In the genomic region with DNA sequence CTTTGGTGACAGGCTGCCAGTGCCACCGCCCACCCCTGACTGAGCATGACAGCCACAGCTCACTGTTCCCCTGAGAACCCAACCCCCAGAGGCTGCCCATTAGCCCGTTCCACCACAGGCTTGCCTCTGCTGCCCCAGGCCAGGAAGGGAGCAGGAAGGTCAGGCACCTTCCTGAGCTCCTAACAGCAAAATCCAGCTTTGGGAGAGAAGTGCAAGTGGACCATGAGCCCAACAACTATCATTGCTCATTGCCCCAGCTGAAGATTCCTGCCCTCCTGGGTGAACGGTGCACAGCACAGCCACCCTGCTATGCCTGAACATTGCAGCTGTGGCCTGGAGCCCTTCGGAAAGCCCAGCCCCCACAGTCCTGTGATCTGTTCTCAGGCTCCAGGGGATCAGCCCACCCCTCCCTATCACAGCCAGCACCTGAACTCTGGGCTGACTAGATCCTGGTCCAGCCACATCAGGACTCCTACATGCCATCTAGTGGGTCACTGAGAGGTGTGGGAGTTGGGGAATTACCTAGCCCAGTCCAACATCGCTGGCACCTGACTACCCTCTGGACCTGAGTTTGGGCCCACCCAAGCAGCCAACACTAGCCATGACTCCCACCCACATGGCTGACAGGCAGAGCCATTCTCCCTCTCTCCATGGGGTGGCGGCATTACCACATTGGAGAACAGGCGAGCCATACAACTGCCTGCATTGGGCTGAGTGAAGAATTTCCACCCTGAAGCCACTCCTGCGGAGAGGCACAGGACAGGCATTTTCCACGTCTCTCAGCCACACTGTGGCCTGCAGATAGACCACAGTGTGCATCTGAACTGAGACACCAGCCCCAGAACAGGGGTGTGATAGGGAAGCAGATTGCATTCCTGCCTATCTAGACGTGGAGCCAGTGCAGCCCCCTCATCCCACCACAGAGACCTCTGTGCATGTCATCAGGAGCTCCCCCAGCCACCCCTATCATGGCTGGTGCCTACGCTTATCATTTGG, we compare ENCODE assay signal across 1 cellular context.
TF ChIP-seq lines count a peak whose summit lies in the region.

No MANE protein-coding gene starts in this region.

TF ChIP-seq in HepG2, 621 proteins besides CTCF, POLR2A, EP300 and RAD21 (continued from another document and continues in another):
- no peak for TF ChIP-seq NR2F1 (CRISPR knock-in tag; IDR thresholded peaks at IDR 0.05)
- TF ChIP-seq ZBTB8A (CRISPR knock-in tag; IDR thresholded peaks at IDR 0.05; ENCODE audit: borderline replicate concordance, low read depth), result no peak
- TF ChIP-seq MTA3 (CRISPR knock-in tag; IDR thresholded peaks at IDR 0.05), result no peak
- no peak for TF ChIP-seq NFE2 (CRISPR knock-in tag; IDR thresholded peaks at IDR 0.05)
- no peak for TF ChIP-seq MAX (IDR thresholded peaks at IDR 0.05)
- 0 out of 2 replicates have a peak, but pooled peaks have one; percentile 38 for TF ChIP-seq ZBTB34 (CRISPR knock-in tag; IDR thresholded peaks at IDR 0.05)
- 0 out of 2 replicates have a peak, but pooled peaks have one; percentile 9 for TF ChIP-seq ZNF124 (CRISPR knock-in tag; IDR thresholded peaks at IDR 0.05)
- TF ChIP-seq JUNB (CRISPR knock-in tag; IDR thresholded peaks at IDR 0.05; ENCODE audit: borderline replicate concordance), result no peak
- no peak for TF ChIP-seq CREM (IDR thresholded peaks at IDR 0.05)
- TF ChIP-seq CREM (CRISPR knock-in tag; IDR thresholded peaks at IDR 0.05), result 0 out of 2 replicates have a peak, but pooled peaks have one; percentile 13
- TF ChIP-seq SUZ12 (IDR thresholded peaks at IDR 0.05; ENCODE audit: low read depth, low read length), result no peak
- peak; percentile 69; the same call in 1 of the 2 replicates for TF ChIP-seq IRF9 (CRISPR knock-in tag; IDR thresholded peaks at IDR 0.05; ENCODE audit: borderline replicate concordance)
- TF ChIP-seq HIC2 (CRISPR knock-in tag; IDR thresholded peaks at IDR 0.05; ENCODE audit: low read depth), result no peak
- TF ChIP-seq RARA (CRISPR knock-in tag; IDR thresholded peaks at IDR 0.05), result no peak
- TF ChIP-seq PHB2 (IDR thresholded peaks at IDR 0.05; ENCODE audit: partially characterized antibody), result no peak
- TF ChIP-seq, protein P1, sequence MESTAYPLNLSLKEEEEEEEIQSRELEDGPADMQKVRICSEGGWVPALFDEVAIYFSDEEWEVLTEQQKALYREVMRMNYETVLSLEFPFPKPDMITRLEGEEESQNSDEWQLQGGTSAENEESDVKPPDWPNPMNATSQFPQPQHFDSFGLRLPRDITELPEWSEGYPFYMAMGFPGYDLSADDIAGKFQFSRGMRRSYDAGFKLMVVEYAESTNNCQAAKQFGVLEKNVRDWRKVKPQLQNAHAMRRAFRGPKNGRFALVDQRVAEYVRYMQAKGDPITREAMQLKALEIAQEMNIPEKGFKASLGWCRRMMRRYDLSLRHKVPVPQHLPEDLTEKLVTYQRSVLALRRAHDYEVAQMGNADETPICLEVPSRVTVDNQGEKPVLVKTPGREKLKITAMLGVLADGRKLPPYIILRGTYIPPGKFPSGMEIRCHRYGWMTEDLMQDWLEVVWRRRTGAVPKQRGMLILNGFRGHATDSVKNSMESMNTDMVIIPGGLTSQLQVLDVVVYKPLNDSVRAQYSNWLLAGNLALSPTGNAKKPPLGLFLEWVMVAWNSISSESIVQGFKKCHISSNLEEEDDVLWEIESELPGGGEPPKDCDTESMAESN (CRISPR knock-in tag; conservative IDR thresholded peaks at IDR 0.05), result no peak
- no peak for TF ChIP-seq PBX3 (CRISPR knock-in tag; IDR thresholded peaks at IDR 0.05; ENCODE audit: borderline replicate concordance)
- TF ChIP-seq ZNF816 (CRISPR knock-in tag; IDR thresholded peaks at IDR 0.05; ENCODE audit: borderline replicate concordance), result no peak
- TF ChIP-seq ZNF12 (CRISPR knock-in tag; IDR thresholded peaks at IDR 0.05), result no peak
- TF ChIP-seq CCAR2 (optimal IDR thresholded peaks at IDR 0.05; ENCODE audit: low read depth, low read length), result no peak
- TF ChIP-seq ZNF556 (CRISPR knock-in tag; IDR thresholded peaks at IDR 0.05; ENCODE audit: borderline replicate concordance), result no peak
- TF ChIP-seq PHF8 (CRISPR knock-in tag; IDR thresholded peaks at IDR 0.05), result no peak
- no peak for TF ChIP-seq ZNF34 (CRISPR knock-in tag; IDR thresholded peaks at IDR 0.05; ENCODE audit: borderline replicate concordance)
- peak; percentile 19; the same call in 1 of the 2 replicates for TF ChIP-seq MEIS2 (CRISPR knock-in tag; IDR thresholded peaks at IDR 0.05)
- TF ChIP-seq CAMTA2 (CRISPR knock-in tag; IDR thresholded peaks at IDR 0.05; ENCODE audit: borderline replicate concordance), result no peak
- TF ChIP-seq ZNF83 (CRISPR knock-in tag; IDR thresholded peaks at IDR 0.05; ENCODE audit: borderline replicate concordance), result no peak
- TF ChIP-seq HMGXB3 (CRISPR knock-in tag; IDR thresholded peaks at IDR 0.05; ENCODE audit: borderline replicate concordance), result peak; percentile 37; the same call in 1 of the 2 replicates
- no peak for TF ChIP-seq ZC3H13 (CRISPR knock-in tag; IDR thresholded peaks at IDR 0.05)
- TF ChIP-seq AKAP8 (CRISPR knock-in tag; IDR thresholded peaks at IDR 0.05), result no peak
- TF ChIP-seq ADNP (CRISPR knock-in tag; IDR thresholded peaks at IDR 0.05), result no peak
- TF ChIP-seq, protein P2, sequence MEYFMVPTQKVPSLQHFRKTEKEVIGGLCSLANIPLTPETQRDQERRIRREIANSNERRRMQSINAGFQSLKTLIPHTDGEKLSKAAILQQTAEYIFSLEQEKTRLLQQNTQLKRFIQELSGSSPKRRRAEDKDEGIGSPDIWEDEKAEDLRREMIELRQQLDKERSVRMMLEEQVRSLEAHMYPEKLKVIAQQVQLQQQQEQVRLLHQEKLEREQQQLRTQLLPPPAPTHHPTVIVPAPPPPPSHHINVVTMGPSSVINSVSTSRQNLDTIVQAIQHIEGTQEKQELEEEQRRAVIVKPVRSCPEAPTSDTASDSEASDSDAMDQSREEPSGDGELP (IDR thresholded peaks at IDR 0.05; ENCODE audit: borderline replicate concordance, low read depth), result no peak
- no peak for TF ChIP-seq SAFB2 (CRISPR knock-in tag; IDR thresholded peaks at IDR 0.05; ENCODE audit: borderline replicate concordance, low read depth)
- no peak for TF ChIP-seq ZNF430 (CRISPR knock-in tag; IDR thresholded peaks at IDR 0.05)
- TF ChIP-seq ZNF629 (CRISPR knock-in tag; conservative IDR thresholded peaks at IDR 0.05), result no peak
- TF ChIP-seq MAFG (CRISPR knock-in tag; IDR thresholded peaks at IDR 0.05), result no peak
- no peak for TF ChIP-seq CREB1 (IDR thresholded peaks at IDR 0.05)
- no peak for TF ChIP-seq CREB1 (CRISPR knock-in tag; IDR thresholded peaks at IDR 0.05)
- peak; percentile 28; the same call in 1 of the 2 replicates for TF ChIP-seq PHF21A (CRISPR knock-in tag; IDR thresholded peaks at IDR 0.05)
- no peak for TF ChIP-seq ZNF121 (CRISPR knock-in tag; IDR thresholded peaks at IDR 0.05)
- TF ChIP-seq, protein P3, sequence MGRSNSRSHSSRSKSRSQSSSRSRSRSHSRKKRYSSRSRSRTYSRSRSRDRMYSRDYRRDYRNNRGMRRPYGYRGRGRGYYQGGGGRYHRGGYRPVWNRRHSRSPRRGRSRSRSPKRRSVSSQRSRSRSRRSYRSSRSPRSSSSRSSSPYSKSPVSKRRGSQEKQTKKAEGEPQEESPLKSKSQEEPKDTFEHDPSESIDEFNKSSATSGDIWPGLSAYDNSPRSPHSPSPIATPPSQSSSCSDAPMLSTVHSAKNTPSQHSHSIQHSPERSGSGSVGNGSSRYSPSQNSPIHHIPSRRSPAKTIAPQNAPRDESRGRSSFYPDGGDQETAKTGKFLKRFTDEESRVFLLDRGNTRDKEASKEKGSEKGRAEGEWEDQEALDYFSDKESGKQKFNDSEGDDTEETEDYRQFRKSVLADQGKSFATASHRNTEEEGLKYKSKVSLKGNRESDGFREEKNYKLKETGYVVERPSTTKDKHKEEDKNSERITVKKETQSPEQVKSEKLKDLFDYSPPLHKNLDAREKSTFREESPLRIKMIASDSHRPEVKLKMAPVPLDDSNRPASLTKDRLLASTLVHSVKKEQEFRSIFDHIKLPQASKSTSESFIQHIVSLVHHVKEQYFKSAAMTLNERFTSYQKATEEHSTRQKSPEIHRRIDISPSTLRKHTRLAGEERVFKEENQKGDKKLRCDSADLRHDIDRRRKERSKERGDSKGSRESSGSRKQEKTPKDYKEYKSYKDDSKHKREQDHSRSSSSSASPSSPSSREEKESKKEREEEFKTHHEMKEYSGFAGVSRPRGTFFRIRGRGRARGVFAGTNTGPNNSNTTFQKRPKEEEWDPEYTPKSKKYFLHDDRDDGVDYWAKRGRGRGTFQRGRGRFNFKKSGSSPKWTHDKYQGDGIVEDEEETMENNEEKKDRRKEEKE (IDR thresholded peaks at IDR 0.05), result no peak
- no peak for TF ChIP-seq SRSF1 (optimal IDR thresholded peaks at IDR 0.05; ENCODE audit: low read depth, low read length)
- TF ChIP-seq REL (CRISPR knock-in tag; conservative IDR thresholded peaks at IDR 0.05), result no peak
- peak; percentile 77; the same call in 1 of the 2 replicates for TF ChIP-seq ZNF598 (CRISPR knock-in tag; IDR thresholded peaks at IDR 0.05; ENCODE audit: borderline replicate concordance)
- no peak for TF ChIP-seq ZIK1 (CRISPR knock-in tag; IDR thresholded peaks at IDR 0.05; ENCODE audit: borderline replicate concordance, low read depth)
- TF ChIP-seq TMF1 (CRISPR knock-in tag; IDR thresholded peaks at IDR 0.05; ENCODE audit: low read depth), result no peak
